Comparison of ENCODE assay signal across 1 cellular context in genomic region chr21:42838212-42838690, GRCh38.
TF ChIP-seq lines count a peak whose summit lies in the region.

No MANE protein-coding gene starts in this region.

TF ChIP-seq in HepG2, 621 proteins besides CTCF, POLR2A, EP300 and RAD21 (continued from another document):
- TF ChIP-seq TARDBP (CRISPR knock-in tag; IDR thresholded peaks at IDR 0.05) (0 out of 2 replicates have a peak, but pooled peaks have one; percentile 11), POGZ (CRISPR knock-in tag; IDR thresholded peaks at IDR 0.05) (0 out of 2 replicates have a peak, but pooled peaks have one; percentile 17), ONECUT2 (CRISPR knock-in tag; IDR thresholded peaks at IDR 0.05) (0 out of 2 replicates have a peak, but pooled peaks have one; percentile 22), ZMYM3 (CRISPR knock-in tag; IDR thresholded peaks at IDR 0.05) (peak; percentile 77), ZNF770 (CRISPR knock-in tag; IDR thresholded peaks at IDR 0.05) (peak; percentile 95)
